In genomic region chr11:70435765-70436500, GRCh38 we compare ENCODE assay signal across 1 cellular context.
TF ChIP-seq lines count a peak whose summit lies in the region.

No MANE protein-coding gene starts in this region.

TF ChIP-seq in K562, 482 proteins besides CTCF, POLR2A, EP300 and RAD21:
- TF ChIP-seq POLR2G (IDR thresholded peaks at IDR 0.05; ENCODE audit: low read depth, low read length) = peak; percentile 55; the same call in 1 of the 2 replicates
- no peak for TF ChIP-seq NONO (IDR thresholded peaks at IDR 0.05; ENCODE audit: low read depth in 2 of 2, low read length in 1 of 2)
